Comparison of ENCODE assay signal across 16 cellular contexts in the genomic region with DNA sequence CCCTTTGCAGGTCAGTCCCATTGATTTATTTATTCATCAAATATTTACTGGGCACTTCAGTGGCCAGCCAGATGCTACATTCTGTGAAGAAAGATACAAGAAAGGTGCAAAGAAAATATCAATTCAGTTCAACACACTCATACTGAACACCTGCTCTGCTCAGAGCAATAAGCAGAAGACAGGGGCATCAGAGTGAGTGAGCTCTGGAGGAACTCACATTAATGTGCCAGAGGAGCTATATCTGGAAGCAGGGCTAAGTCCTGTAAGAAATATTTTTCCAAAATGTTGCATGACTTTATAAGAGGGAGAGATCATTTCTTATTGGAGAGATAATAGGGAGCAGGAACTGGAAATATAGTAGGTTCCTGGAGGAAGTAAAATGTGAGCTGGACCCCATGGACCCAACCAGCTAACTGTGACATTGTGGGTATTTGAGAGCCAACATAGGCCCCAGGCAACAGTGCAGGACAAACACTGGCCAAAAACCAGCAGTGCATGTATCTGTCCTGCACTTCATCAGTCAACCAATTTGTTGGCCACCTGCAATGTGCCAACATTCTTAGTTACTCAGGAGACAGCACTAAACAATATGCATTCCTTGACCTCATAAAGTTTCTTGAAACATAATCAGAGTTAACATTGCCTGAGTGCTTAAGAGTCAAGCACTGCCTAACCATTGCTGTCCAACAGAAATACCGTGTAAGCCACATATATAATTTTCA.
"Had no signal": no experiment of that assay in that cellular context is flagged by ENCODE, and none has a peak within 500 bp of the region (broad histone marks: within the 10 kb centered on the region; RNA-seq: fewer than 3 reads in every experiment).

No MANE protein-coding gene starts in this region.

- H3K36me3 ChIP-seq: upper lobe of left lung had no signal

- H3K4me3 ChIP-seq: psoas muscle, upper lobe of left lung had no signal

- H3K36me3 Mint-ChIP-seq: stimulated activated naive B cell treated with anti-CD40 and anti-IgM and Interleukin-4, amounts not matched to agents 10 μg/mL and 1 μg/mL and 100 μg/mL, for 72 hours had no signal

- DNase-seq: activated CD4-positive, alpha-beta T cell treated with anti-CD3 and anti-CD28 coated beads, Interleukin-2, amount 50 U/mL, for 4 hours; activated naive CD4-positive, alpha-beta T cell treated with Interleukin-2 at 50 U/mL for 16 hours; activated T-cell treated with anti-CD3 and anti-CD28 coated beads for 4 hours; anterior cingulate cortex; cerebellar nuclear complex; effector memory CD4-positive, alpha-beta T cell; islet precursor cell; psoas muscle; stimulated activated CD4-positive, alpha-beta T cell treated with anti-CD3 and anti-CD28 coated beads, Interleukin-4, amount 100 ng/mL, for 1 hour; stimulated activated naive B cell treated with anti-CD40 and anti-IgM and Interleukin-4, amounts not matched to agents 10 μg/mL and 1 μg/mL and 100 μg/mL, for 72 hours; SW 1271; upper lobe of left lung had no signal

- H3K27ac ChIP-seq: psoas muscle, upper lobe of left lung had no signal

- H3K27me3 ChIP-seq: upper lobe of left lung had no signal

- H3K9me3 Mint-ChIP-seq: dendritic cell treated with granulocyte-macrophage colony-stimulating factor and Interleukin-4, amounts not matched to agents 40 ng/mL and 50 ng/mL, for 4 days; stimulated activated naive B cell treated with anti-CD40 and anti-IgM and Interleukin-4, amounts not matched to agents 10 μg/mL and 1 μg/mL and 100 μg/mL, for 72 hours; T-helper 2 cell treated with Interferon-gamma antibody and Interleukin-4, amounts not matched to agents 5 μg/mL and 100 μg/mL, for 36 hours had no signal

- H3K4me3 Mint-ChIP-seq: dendritic cell treated with granulocyte-macrophage colony-stimulating factor and Interleukin-4, amounts not matched to agents 40 ng/mL and 50 ng/mL, for 4 days; stimulated activated naive B cell treated with anti-CD40 and anti-IgM and Interleukin-4, amounts not matched to agents 10 μg/mL and 1 μg/mL and 100 μg/mL, for 72 hours; T-helper 2 cell treated with Interferon-gamma antibody and Interleukin-4, amounts not matched to agents 5 μg/mL and 100 μg/mL, for 36 hours had no signal

- H3K27ac Mint-ChIP-seq: dendritic cell treated with granulocyte-macrophage colony-stimulating factor and Interleukin-4, amounts not matched to agents 40 ng/mL and 50 ng/mL, for 4 days; stimulated activated naive B cell treated with anti-CD40 and anti-IgM and Interleukin-4, amounts not matched to agents 10 μg/mL and 1 μg/mL and 100 μg/mL, for 72 hours; T-helper 2 cell treated with Interferon-gamma antibody and Interleukin-4, amounts not matched to agents 5 μg/mL and 100 μg/mL, for 36 hours had no signal

- ATAC-seq: activated CD4-positive, CD25-positive, alpha-beta regulatory T cell treated with anti-CD3 and anti-CD28 coated beads, Interleukin-2, amount 50 U/mL, for 24 hours; stimulated activated naive B cell treated with anti-CD40 and anti-IgM and Interleukin-4, amounts not matched to agents 10 μg/mL and 1 μg/mL and 100 μg/mL, for 72 hours had no signal

- H3K4me1 Mint-ChIP-seq: stimulated activated naive B cell treated with anti-CD40 and anti-IgM and Interleukin-4, amounts not matched to agents 10 μg/mL and 1 μg/mL and 100 μg/mL, for 72 hours had no signal

- FAIRE-seq: frontal cortex had no signal

- H3K9me3 ChIP-seq: psoas muscle, upper lobe of left lung had no signal
